Comparison of ENCODE assay signal across 8 cellular contexts in genomic region chrX:46576458-46576857, GRCh38. TPM values are rescaled to one million over a fixed set of nuclear protein-coding genes. Genes with fewer than 3 reads are reported as not detected.
DNase-seq lines count a peak whose midpoint lies in the region; ATAC-seq and TF ChIP-seq lines count a peak whose summit lies in the region.

No MANE protein-coding gene starts in this region.

- H3K9me3 ChIP-seq in Panc1 (ENCODE audit: control insufficient read depth, insufficient read depth, low read depth, low read length) (no peaks in the 10 kb centered on the region), psoas muscle (no peaks in the 10 kb centered on the region)

- H3K36me3 ChIP-seq in Panc1 (ENCODE audit: control insufficient read depth, insufficient read depth, low read length) = no peaks in the 10 kb centered on the region
- H3K36me3 ChIP-seq in psoas muscle (ENCODE audit: insufficient read depth in 1 of 2, low read depth in 1 of 2) = no peaks in the 10 kb centered on the region

- BruUV-seq in Panc1 (replicated peaks; lab: Mats Ljungman, UMichigan) = no TSS peak

- CTCF ChIA-PET in Panc1 (lab: Charles Lee) = no interaction called here

- H3K27ac ChIP-seq in Panc1 (ENCODE audit: low read length) (no peak overlapping the region), psoas muscle (no peak overlapping the region)

- H3K4me3 ChIP-seq in Panc1 (ENCODE audit: low read depth in 2 of 2, low read length in 2 of 2) (peak overlapping the region; percentile 68 to 78), psoas muscle (peak overlapping the region; percentile 66)

- 36 to 42% (median 37%) methylated on average over 3 of the region's 3 CpGs for WGBS in psoas muscle, 3 donors

- no peak for ATAC-seq in Panc1
- ATAC-seq in psoas muscle = no peak
- ATAC-seq in HG03378 (IDR thresholded peaks at IDR 0.05; ENCODE audit: unreplicated experiment) = no peak

- TF ChIP-seq CTCF in Panc1 (IDR thresholded peaks at IDR 0.05) (no peak), psoas muscle (IDR thresholded peaks at IDR 0.05) (no peak)

- POLR2A ChIA-PET in Panc1 (lab: Charles Lee) = interaction anchor here (0.7 kb wide), 1 partner anchor 780 kb away, joined by 4 read pairs; no protein-coding TSS in a partner anchor

- H3K27me3 ChIP-seq in Panc1 (ENCODE audit: control insufficient read depth, insufficient read depth, low read length) = no peaks in the 10 kb centered on the region
- H3K27me3 ChIP-seq in psoas muscle (ENCODE audit: insufficient read depth in 3 of 3, low read length in 2 of 3) = peaks cover 0 to 51% (median 0%) of the 10 kb centered on the region in 3 donors

- H3K4me1 ChIP-seq in Panc1 (ENCODE audit: control insufficient read depth, insufficient read depth, low read length) = no peaks in the 10 kb centered on the region; the same call in 1 of the 2 replicates
- H3K4me1 ChIP-seq in psoas muscle = no peaks in the 10 kb centered on the region

- DNase-seq in GM03348 (ENCODE audit: low spot score) (peak; percentile 17), Panc1 (ENCODE audit: low read depth, low spot score) (no peak), fibroblast of gingiva (ENCODE audit: low read depth) (peak; percentile 59), psoas muscle (no peak), SHP77 (lab: John Stamatoyannopoulos, UW) (no peak), GM19240 (ENCODE audit: insufficient read length, low spot score) (no peak), HK-2 (ENCODE audit: unreplicated experiment) (no peak)

- intact Hi-C loops in Panc1 (cut with micrococcal nuclease; ENCODE audit: unreplicated experiment) = no loop called here
- intact Hi-C loops in psoas muscle (cut with DNase I) = loop anchor here in 1 of 2 donors (10.0 kb wide), 1 partner anchor 218 kb away; no protein-coding TSS in a partner anchor

- in situ Hi-C loops in Panc1 (cut with HindIII; ENCODE audit: low pct_unique_long_range_greater_than_20kb, low sequenced_read_pairs) = no loop called here

RNA-seq across cellular contexts. Expression of gene CHST7, which starts 2.9 kb away (rescaled TPM):
- total RNA-seq in Panc1 (2021; ENCODE audit: unreplicated experiment) = 6.1 TPM
- polyA plus RNA-seq in Panc1 (2012; ENCODE audit: insufficient read length) = 9.9 TPM
- total RNA-seq in psoas muscle = 1 to 10 TPM; 1.6 to 2.9 (median 2.2) TPM
- 1 to 10 TPM; 1.6 to 9.9 (median 1.6) TPM for polyA plus RNA-seq in psoas muscle

RNA-seq across cellular contexts. Expression of gene ZNF674, which starts 31.2 kb away (rescaled TPM):
- total RNA-seq in Panc1 (2021; ENCODE audit: unreplicated experiment) (7.2 TPM), psoas muscle (1 to 10 TPM; 2.4 to 3.2 (median 2.5) TPM)
- polyA plus RNA-seq in Panc1 (2012; ENCODE audit: insufficient read length) = 2.8 TPM
- polyA plus RNA-seq in psoas muscle = 1 to 10 TPM; 1.3 to 2.8 (median 1.5) TPM

Comparison
In these comparisons a context has a peak if more than half of its experiments do, and no peak if none do; other contexts are left out.
1. DNase-seq: peak in GM03348 (single experiment) and fibroblast of gingiva (single experiment); none in Panc1 (single experiment), psoas muscle (0 of 2), SHP77 (0 of 2), GM19240 (single experiment) and HK-2 (single experiment).